Comparison of ENCODE assay signal across 7 cellular contexts in the genomic region with DNA sequence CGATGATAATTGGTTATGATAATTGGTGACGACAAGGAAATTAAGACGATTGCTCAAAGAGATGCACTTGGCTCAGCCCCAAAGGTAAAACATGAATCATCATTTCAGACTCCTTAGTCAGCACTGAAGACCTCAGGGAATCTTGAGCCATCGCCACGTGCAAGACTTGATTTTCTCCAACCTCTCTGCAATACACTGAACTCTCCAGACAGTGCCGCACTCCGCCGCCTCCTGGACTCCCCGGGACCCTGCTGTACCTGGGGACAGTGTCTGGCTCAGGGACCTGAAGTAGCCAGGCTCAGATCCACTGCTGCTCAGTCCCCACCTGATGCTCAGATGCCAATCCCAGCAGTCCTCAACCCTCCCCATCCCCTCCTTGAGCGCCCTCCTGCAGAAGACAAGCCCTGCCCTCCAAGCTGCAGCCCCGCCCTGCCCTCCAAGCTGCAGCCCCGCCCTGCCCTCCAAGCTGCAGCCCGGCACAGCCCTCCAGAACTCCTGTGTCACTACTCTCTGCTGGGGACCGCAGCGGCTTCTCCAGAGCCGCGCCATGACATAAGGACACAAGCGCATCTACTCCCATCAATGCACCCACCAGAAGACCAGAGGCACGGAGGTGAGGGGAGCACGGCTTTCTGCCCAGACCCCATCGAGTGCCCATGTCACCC. TPM values are rescaled to one million over a fixed set of nuclear protein-coding genes. Genes with fewer than 3 reads are reported as not detected.
DNase-seq lines count a peak whose midpoint lies in the region; ATAC-seq and TF ChIP-seq lines count a peak whose summit lies in the region.

No MANE protein-coding gene starts in this region.

- H3K36me3 ChIP-seq in duodenal mucosa (ENCODE audit: control insufficient read depth in 1 of 2, insufficient read depth in 2 of 2, low read length in 2 of 2) (peaks cover 7 to 26% of the 10 kb centered on the region in 2 donors), lung (ENCODE audit: control insufficient read depth in 2 of 2, insufficient read depth in 2 of 2, low read length in 2 of 2) (peaks cover 3 to 14% of the 10 kb centered on the region in 2 donors)

- peak overlapping the region; percentile 74 to 94 for H3K4me3 ChIP-seq in duodenal mucosa (ENCODE audit: low read depth in 1 of 2, low read length in 2 of 2)
- H3K4me3 ChIP-seq in lung, result peak overlapping the region; percentile 60

- H3K27me3 ChIP-seq in duodenal mucosa (ENCODE audit: control insufficient read depth in 1 of 2, insufficient read depth in 2 of 2, low read length in 2 of 2) (no peaks in the 10 kb centered on the region), lung (ENCODE audit: control insufficient read depth, insufficient read depth) (no peaks in the 10 kb centered on the region)

- H3K9me3 ChIP-seq in duodenal mucosa (ENCODE audit: control insufficient read depth in 1 of 2, low read length in 2 of 2) (no peaks in the 10 kb centered on the region), lung (ENCODE audit: control insufficient read depth in 2 of 2, insufficient read depth in 1 of 2, low read length in 1 of 2) (no peaks in the 10 kb centered on the region)

- H3K27ac ChIP-seq in duodenal mucosa (ENCODE audit: low read depth, low read length) (no peak overlapping the region), lung (ENCODE audit: low read depth in 1 of 2, low read length in 1 of 2) (peak overlapping the region; percentile 43 to 54)

- peaks cover 0 to 12% of the 10 kb centered on the region in 2 donors for H3K4me1 ChIP-seq in duodenal mucosa (ENCODE audit: control insufficient read depth in 1 of 2, insufficient read depth in 2 of 2, low read length in 2 of 2)
- H3K4me1 ChIP-seq in lung (ENCODE audit: control insufficient read depth in 2 of 2, insufficient read depth in 2 of 2, low read length in 2 of 2), result peaks cover 0 to 5% of the 10 kb centered on the region in 2 donors

- 16 to 27% methylated on average over 18 to 21 of the region's 21 CpGs for WGBS in lung, 2 donors

- peak overlapping the region; percentile 92 to 100 (median 94) for H3K27ac Mint-ChIP-seq in IgD-negative memory B cell

- no peaks in the 10 kb centered on the region for H3K27me3 Mint-ChIP-seq in IgD-negative memory B cell

- H3K9me3 Mint-ChIP-seq in IgD-negative memory B cell, result peaks cover 0 to 1% (median 0%) of the 10 kb centered on the region in 3 donors

- peaks cover 22 to 38% (median 24%) of the 10 kb centered on the region in 3 donors for H3K4me1 Mint-ChIP-seq in IgD-negative memory B cell

- peak overlapping the region; percentile 35 to 51 for H3K9ac ChIP-seq in duodenal mucosa (ENCODE audit: low read depth in 1 of 2, low read length in 2 of 2)

- peaks cover 3% of the 10 kb centered on the region for H3K36me3 Mint-ChIP-seq in IgD-negative memory B cell

- DNase-seq in GM10266 (ENCODE audit: extremely low spot score) (peak; percentile 39), T follicular helper cell (ENCODE audit: low read depth) (peak; percentile 25), lung (ENCODE audit: low spot score) (peak; percentile 44), stromal cell of bone marrow (ENCODE audit: low read depth) (peak; percentile 63)

- peak; percentile 38 for ATAC-seq in GM21825 (IDR thresholded peaks at IDR 0.05; ENCODE audit: unreplicated experiment)
- no peak for ATAC-seq in lung (ENCODE audit: insufficient read depth, low FRiP score)

- no peak for TF ChIP-seq CTCF in GM10266 (IDR thresholded peaks at IDR 0.05; ENCODE audit: control insufficient read depth, insufficient read depth, low read depth, missing control alignments)
- TF ChIP-seq CTCF in lung (IDR thresholded peaks at IDR 0.05; ENCODE audit: control extremely low read depth, extremely low read depth), result no peak

- H3K4me3 Mint-ChIP-seq in IgD-negative memory B cell, result peak overlapping the region; percentile 86 to 97 (median 90)

RNA-seq across cellular contexts. Expression of a gene that starts 1.1 kb away (rescaled TPM):
- polyA plus RNA-seq in IgD-negative memory B cell, result 27.2 TPM
- 10 to 100 TPM; 20.0 to 22.8 TPM for total RNA-seq in lung
- 10 to 100 TPM; 19.5 to 36.0 TPM for polyA plus RNA-seq in lung
